8 cellular contexts compared by ENCODE assay signal in genomic region chr1:65174585-65174984, GRCh38. TPM values are rescaled to one million over a fixed set of nuclear protein-coding genes. Genes with fewer than 3 reads are reported as not detected.
DNase-seq lines count a peak whose midpoint lies in the region; ATAC-seq and TF ChIP-seq lines count a peak whose summit lies in the region.

No MANE protein-coding gene starts in this region.

- H3K27me3 ChIP-seq in brain microvascular endothelial cell (replicated peaks), result no peaks in the 10 kb centered on the region
- no peaks in the 10 kb centered on the region for H3K27me3 ChIP-seq in naive thymus-derived CD4-positive, alpha-beta T cell (ENCODE audit: control insufficient read depth in 2 of 2, insufficient read depth in 2 of 2, low read length in 2 of 2)

- H3K4me1 Mint-ChIP-seq in naive thymus-derived CD4-positive, alpha-beta T cell, result peaks cover 0 to 32% (median 0%) of the 10 kb centered on the region in 7 donors
- H3K4me1 Mint-ChIP-seq in activated T-cell treated with anti-CD3 and anti-CD28 coated beads, Interleukin-2, amount 50 U/mL, for 24 hours (ENCODE audit: low read depth), result no peaks in the 10 kb centered on the region

- peaks cover 0 to 8% (median 0%) of the 10 kb centered on the region in 5 donors for H3K36me3 Mint-ChIP-seq in naive thymus-derived CD4-positive, alpha-beta T cell
- no peaks in the 10 kb centered on the region for H3K36me3 Mint-ChIP-seq in activated T-cell treated with anti-CD3 and anti-CD28 coated beads, Interleukin-2, amount 50 U/mL, for 24 hours (ENCODE audit: low read depth)

- POLR2A ChIA-PET in naive thymus-derived CD4-positive, alpha-beta T cell (lab: Charles Lee), result no interaction called here

- H3K36me3 ChIP-seq in brain microvascular endothelial cell (replicated peaks), result no peaks in the 10 kb centered on the region
- no peaks in the 10 kb centered on the region for H3K36me3 ChIP-seq in naive thymus-derived CD4-positive, alpha-beta T cell (ENCODE audit: control insufficient read depth in 2 of 3, insufficient read depth in 3 of 3, low read length in 3 of 3)

- CTCF ChIA-PET in naive thymus-derived CD4-positive, alpha-beta T cell (lab: Charles Lee), result no interaction called here

- H3K9me3 ChIP-seq in naive thymus-derived CD4-positive, alpha-beta T cell (ENCODE audit: control insufficient read depth in 2 of 3, low read length in 3 of 3), result no peaks in the 10 kb centered on the region

- H3K4me1 ChIP-seq in naive thymus-derived CD4-positive, alpha-beta T cell (ENCODE audit: control insufficient read depth in 2 of 2, insufficient read depth in 2 of 2, low read length in 2 of 2), result no peaks in the 10 kb centered on the region

- H3K9me3 Mint-ChIP-seq in naive thymus-derived CD4-positive, alpha-beta T cell, result no peaks in the 10 kb centered on the region
- H3K9me3 Mint-ChIP-seq in activated T-cell treated with anti-CD3 and anti-CD28 coated beads, Interleukin-2, amount 50 U/mL, for 24 hours, result no peaks in the 10 kb centered on the region

- peak; percentile 90 for ATAC-seq in GM21825 (IDR thresholded peaks at IDR 0.05; ENCODE audit: unreplicated experiment)
- peak; percentile 64 for ATAC-seq in naive thymus-derived CD4-positive, alpha-beta T cell

- H3K27me3 Mint-ChIP-seq in naive thymus-derived CD4-positive, alpha-beta T cell, result peaks cover 0 to 7% (median 0%) of the 10 kb centered on the region in 5 donors
- H3K27me3 Mint-ChIP-seq in activated T-cell treated with anti-CD3 and anti-CD28 coated beads, Interleukin-2, amount 50 U/mL, for 24 hours, result peaks cover 6% of the 10 kb centered on the region

- no peak overlapping the region for H3K4me3 ChIP-seq in Jurkat, Clone E6-1 (ENCODE audit: low read length)
- no peak overlapping the region for H3K4me3 ChIP-seq in brain microvascular endothelial cell (ENCODE audit: low read depth, low read length)
- H3K4me3 ChIP-seq in naive thymus-derived CD4-positive, alpha-beta T cell (ENCODE audit: low read length), result no peak overlapping the region

- intact Hi-C loops in naive thymus-derived CD4-positive, alpha-beta T cell (cut with micrococcal nuclease), result no loop called here

- peak overlapping the region; percentile 56 for H3K27ac ChIP-seq in brain microvascular endothelial cell
- H3K27ac ChIP-seq in naive thymus-derived CD4-positive, alpha-beta T cell (ENCODE audit: low read depth, low read length), result no peak overlapping the region

- no peak for TF ChIP-seq CTCF in brain microvascular endothelial cell (IDR thresholded peaks at IDR 0.05; ENCODE audit: low read depth, low read length, missing control alignments)

- H3K27ac Mint-ChIP-seq in naive thymus-derived CD4-positive, alpha-beta T cell, result no peak overlapping the region
- H3K27ac Mint-ChIP-seq in activated T-cell treated with anti-CD3 and anti-CD28 coated beads, Interleukin-2, amount 50 U/mL, for 24 hours, result no peak overlapping the region

- in situ Hi-C loops in brain microvascular endothelial cell (cut with HindIII; ENCODE audit: low pct_ligation_motif_present, low sequenced_read_pairs), result no loop called here

- H3K4me3 Mint-ChIP-seq in naive thymus-derived CD4-positive, alpha-beta T cell, result no peak overlapping the region
- no peak overlapping the region for H3K4me3 Mint-ChIP-seq in activated T-cell treated with anti-CD3 and anti-CD28 coated beads, Interleukin-2, amount 50 U/mL, for 24 hours

- peak; percentile 70 for DNase-seq in GDM1 (lab: John Stamatoyannopoulos, UW)
- DNase-seq in Jurkat, Clone E6-1 (ENCODE audit: low read depth, low spot score), result peak; percentile 38
- DNase-seq in brain microvascular endothelial cell, result peak; percentile 98
- DNase-seq in naive thymus-derived CD4-positive, alpha-beta T cell, result no peak
- no peak for DNase-seq in cerebellum (ENCODE audit: low spot score)
- DNase-seq in activated gamma-delta T cell treated with Interleukin-2 at 50 U/mL for 16 hours, result no peak
- no peak for DNase-seq in activated T-cell treated with anti-CD3 and anti-CD28 coated beads, Interleukin-2, amount 50 U/mL, for 24 hours

RNA-seq across cellular contexts. Expression of gene AK4, which starts 26.6 kb away (rescaled TPM):
- polyA plus RNA-seq in Jurkat, Clone E6-1 (2012; ENCODE audit: insufficient read depth, insufficient read length), result 10.4 TPM
- total RNA-seq in naive thymus-derived CD4-positive, alpha-beta T cell, result 100 to 1,000 TPM in 1 of 5 experiments, 1 to 10 TPM in 1, under 1 TPM in 3; 0.16 to 121 (median 0.95) TPM
- under 1 TPM; 0.04 to 0.21 TPM for polyA plus RNA-seq in naive thymus-derived CD4-positive, alpha-beta T cell
- 13.3 TPM for total RNA-seq in cerebellum

Comparison
In these comparisons a context has a peak if more than half of its experiments do, and no peak if none do; other contexts are left out.
1. DNase-seq: peak in GDM1 (single experiment), Jurkat, Clone E6-1 (single experiment) and brain microvascular endothelial cell (single experiment); none in naive thymus-derived CD4-positive, alpha-beta T cell (0 of 9), cerebellum (single experiment), activated gamma-delta T cell treated with Interleukin-2 at 50 U/mL for 16 hours (single experiment) and activated T-cell treated with anti-CD3 and anti-CD28 coated beads, Interleukin-2, amount 50 U/mL, for 24 hours (single experiment).